In the genomic region with DNA sequence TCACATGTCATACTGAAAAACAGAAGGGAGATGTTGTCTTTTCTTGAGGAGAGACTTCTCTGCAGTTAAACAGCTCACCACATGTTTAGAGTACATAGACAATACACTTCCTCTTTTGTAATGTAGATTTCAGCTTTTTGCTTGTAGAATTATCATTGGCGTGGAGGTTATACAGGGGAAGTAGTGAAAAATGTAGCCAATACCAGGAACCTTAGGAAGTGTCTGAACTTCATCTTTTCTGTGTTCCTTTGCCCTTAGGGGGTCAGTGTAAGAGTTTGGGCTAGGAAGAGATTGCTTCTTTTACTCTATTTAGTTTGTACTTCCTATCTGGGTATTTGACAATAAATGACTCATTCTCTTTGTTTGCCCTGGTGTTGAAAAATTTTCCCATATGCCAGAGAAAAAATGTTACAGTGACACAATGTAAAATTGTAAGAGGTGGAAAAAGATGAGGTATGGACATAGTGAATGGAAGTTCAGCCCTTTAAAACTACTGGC, we compare ENCODE assay signal across 8 cellular contexts. TPM values are rescaled to one million over a fixed set of nuclear protein-coding genes. Genes with fewer than 3 reads are reported as not detected.
A peak's percentile ranks its signal among the peaks of the same experiment; 100 is the strongest.
DNase-seq lines count a peak whose midpoint lies in the region; ATAC-seq, FAIRE-seq and TF ChIP-seq lines count a peak whose summit lies in the region.

No MANE protein-coding gene starts in this region.

- no peaks in the 10 kb centered on the region for H3K36me3 Mint-ChIP-seq in activated naive CD4-positive, alpha-beta T cell treated with anti-CD3 and anti-CD28 coated beads, Interleukin-2, amount 50 U/mL, for 72 hours
- H3K36me3 Mint-ChIP-seq in activated CD8-positive, alpha-beta T cell treated with anti-CD3 and anti-CD28 coated beads for 36 hours (ENCODE audit: low read depth): no peaks in the 10 kb centered on the region

- TF ChIP-seq POLR2A in GM12891 (IDR thresholded peaks at IDR 0.05; ENCODE audit: low read depth, low read length): no peak

- H3K36me3 ChIP-seq in PC-9 (ENCODE audit: low read depth): peaks cover 5% of the 10 kb centered on the region

- H3K9me3 ChIP-seq in PC-9 (ENCODE audit: insufficient read depth, low read depth): 0 out of 2 replicates have a peak, but pooled peaks cover 4% of the 10 kb centered on the region

- no peaks in the 10 kb centered on the region for H3K4me1 Mint-ChIP-seq in activated CD8-positive, alpha-beta T cell treated with anti-CD3 and anti-CD28 coated beads for 36 hours (ENCODE audit: low read depth)

- ATAC-seq in HG02798 (IDR thresholded peaks at IDR 0.05; ENCODE audit: poor library complexity, unreplicated experiment): peak; percentile 75
- ATAC-seq in activated naive CD4-positive, alpha-beta T cell treated with anti-CD3 and anti-CD28 coated beads, Interleukin-2, amount 50 U/mL, for 72 hours: no peak
- no peak for ATAC-seq in activated CD8-positive, alpha-beta T cell treated with anti-CD3 and anti-CD28 coated beads for 36 hours

- CTCF ChIA-PET in PC-9 (lab: Charles Lee): interaction anchor here (0.6 kb wide), 1 partner anchor 209 kb away, joined by 3 read pairs; no protein-coding TSS in a partner anchor
- CTCF ChIA-PET in activated CD8-positive, alpha-beta T cell treated with anti-CD3 and anti-CD28 coated beads for 36 hours (lab: Charles Lee): interaction anchor here (1.0 to 3.1 kb wide), 2 partner anchors 22 to 217 kb away, joined by 4 to 13 read pairs; a partner anchor contains a TSS

- no peak overlapping the region for H3K4me3 Mint-ChIP-seq in activated CD8-positive, alpha-beta T cell treated with anti-CD3 and anti-CD28 coated beads for 36 hours

- no peak overlapping the region for H2AFZ ChIP-seq in PC-9

- DNase-seq in GM12891 (ENCODE audit: insufficient read length, low spot score): no peak
- DNase-seq in PC-9: peak; percentile 3 to 81
- DNase-seq in kidney tubule cell (ENCODE audit: low spot score): peak; percentile 55
- DNase-seq in activated naive CD4-positive, alpha-beta T cell treated with anti-CD3 and anti-CD28 coated beads, Interleukin-2, amount 50 U/mL, for 72 hours (ENCODE audit: low spot score in 2 of 2): no peak
- no peak for DNase-seq in head of caudate nucleus
- no peak for DNase-seq in activated CD4-positive, alpha-beta T cell treated with anti-CD3 and anti-CD28 coated beads for 1 hour
- DNase-seq in activated CD8-positive, alpha-beta T cell treated with anti-CD3 and anti-CD28 coated beads for 36 hours: no peak

- no peak overlapping the region for H3K27ac Mint-ChIP-seq in activated naive CD4-positive, alpha-beta T cell treated with anti-CD3 and anti-CD28 coated beads, Interleukin-2, amount 50 U/mL, for 72 hours
- H3K27ac Mint-ChIP-seq in activated CD8-positive, alpha-beta T cell treated with anti-CD3 and anti-CD28 coated beads for 36 hours: no peak overlapping the region

- TF ChIP-seq CTCF in PC-9 (conservative IDR thresholded peaks at IDR 0.05): no peak
- TF ChIP-seq CTCF in activated CD8-positive, alpha-beta T cell treated with anti-CD3 and anti-CD28 coated beads for 36 hours (IDR thresholded peaks at IDR 0.05): no peak

- H3K9me2 ChIP-seq in PC-9 (ENCODE audit: insufficient read depth): no peaks in the 10 kb centered on the region

- no TSS peak for BruUV-seq in PC-9 (replicated peaks; lab: Mats Ljungman, UMichigan)

- no peaks in the 10 kb centered on the region for H3K9me3 Mint-ChIP-seq in activated naive CD4-positive, alpha-beta T cell treated with anti-CD3 and anti-CD28 coated beads, Interleukin-2, amount 50 U/mL, for 72 hours
- H3K9me3 Mint-ChIP-seq in activated CD8-positive, alpha-beta T cell treated with anti-CD3 and anti-CD28 coated beads for 36 hours: no peaks in the 10 kb centered on the region

- H3K27ac ChIP-seq in PC-9: peak overlapping the region; percentile 74

- no peaks in the 10 kb centered on the region for H3K27me3 ChIP-seq in PC-9 (ENCODE audit: insufficient read depth, low read depth)

- peaks cover 15% of the 10 kb centered on the region for H3K4me1 ChIP-seq in PC-9 (replicated peaks; ENCODE audit: insufficient read depth)

- H3K4me3 ChIP-seq in PC-9: 0 out of 2 replicates have a peak overlapping the region, but pooled peaks have one; percentile 11

- no peaks in the 10 kb centered on the region for H4K20me1 ChIP-seq in PC-9 (ENCODE audit: insufficient read depth)

- peak overlapping the region; percentile 51 for H3K4me2 ChIP-seq in PC-9

- peaks cover 1% of the 10 kb centered on the region for H3K27me3 Mint-ChIP-seq in activated CD8-positive, alpha-beta T cell treated with anti-CD3 and anti-CD28 coated beads for 36 hours

- H3F3A ChIP-seq in PC-9 (ENCODE audit: insufficient read depth, low read depth): peaks cover 5% of the 10 kb centered on the region; the same call in 1 of the 2 replicates

- FAIRE-seq in GM12891 (lab: Jason Lieb, UNC): peak; percentile 67

- intact Hi-C loops in PC-9 (cut with micrococcal nuclease; ENCODE audit: unreplicated experiment): no loop called here
- intact Hi-C loops in head of caudate nucleus (cut with DNase I): loop anchor here (10.0 kb wide), 1 partner anchor 215 kb away; no protein-coding TSS in a partner anchor
- intact Hi-C loops in activated CD8-positive, alpha-beta T cell treated with anti-CD3 and anti-CD28 coated beads for 36 hours (cut with micrococcal nuclease): no loop called here

- H3K79me2 ChIP-seq in PC-9 (ENCODE audit: low read depth): no peaks in the 10 kb centered on the region

- POLR2A ChIA-PET in PC-9 (lab: Charles Lee; ENCODE audit: unreplicated experiment): interaction anchor here (0.6 kb wide), 1 partner anchor 89 kb away, joined by 3 read pairs; no protein-coding TSS in a partner anchor
- POLR2A ChIA-PET in activated CD8-positive, alpha-beta T cell treated with anti-CD3 and anti-CD28 coated beads for 36 hours (lab: Charles Lee): interaction anchor here (1.5 kb wide), 1 partner anchor 35 kb away, joined by 4 read pairs; a partner anchor contains a TSS

TF ChIP-seq in GM12891, 5 proteins besides CTCF, POLR2A, EP300 and RAD21:
- TF ChIP-seq SPI1 (IDR thresholded peaks at IDR 0.05; ENCODE audit: low read depth, low read length) (peak; percentile 96), POLR2AphosphoS5 (IDR thresholded peaks at IDR 0.05; ENCODE audit: low read depth, low read length) (no peak)

RNA-seq across cellular contexts. Expression of a gene that starts 21.0 kb away (rescaled TPM):
- polyA plus RNA-seq in GM12891 (2012; ENCODE audit: low read depth, missing spikeins): not detected
- 33.8 and 40.2 TPM in 2 replicates for total RNA-seq in PC-9 (2021)
- total RNA-seq in activated naive CD4-positive, alpha-beta T cell treated with anti-CD3 and anti-CD28 coated beads, Interleukin-2, amount 50 U/mL, for 72 hours: under 1 TPM; 0.09 to 0.23 TPM
- not detected for total RNA-seq in activated CD8-positive, alpha-beta T cell treated with anti-CD3 and anti-CD28 coated beads for 36 hours

RNA-seq across cellular contexts. Expression of a gene that starts 35.6 kb away (rescaled TPM):
- 0.14 TPM for polyA plus RNA-seq in GM12891 (2012; ENCODE audit: low read depth, missing spikeins)
- total RNA-seq in PC-9 (2021): 11.6 and 12.5 TPM in 2 replicates
- under 1 TPM in 1 of 2 donors, not detected in 1; 0.20 TPM for total RNA-seq in activated naive CD4-positive, alpha-beta T cell treated with anti-CD3 and anti-CD28 coated beads, Interleukin-2, amount 50 U/mL, for 72 hours
- total RNA-seq in activated CD8-positive, alpha-beta T cell treated with anti-CD3 and anti-CD28 coated beads for 36 hours: under 1 TPM; 0.41 to 0.81 TPM

RNA-seq across cellular contexts. Expression of a gene that starts 36.0 kb away (rescaled TPM):
- polyA plus RNA-seq in GM12891 (2012; ENCODE audit: low read depth, missing spikeins): 5.8 TPM
- total RNA-seq in PC-9 (2021): 282 and 404 TPM in 2 replicates
- total RNA-seq in activated naive CD4-positive, alpha-beta T cell treated with anti-CD3 and anti-CD28 coated beads, Interleukin-2, amount 50 U/mL, for 72 hours: under 1 TPM; 0.43 to 0.68 TPM
- total RNA-seq in activated CD8-positive, alpha-beta T cell treated with anti-CD3 and anti-CD28 coated beads for 36 hours: 1 to 10 TPM; 2.1 to 2.5 TPM

Comparison
In these comparisons a context has a peak if more than half of its experiments do, and no peak if none do; other contexts are left out.
1. DNase-seq: peak in PC-9 (2 of 2) and kidney tubule cell (single experiment); none in GM12891 (single experiment), activated naive CD4-positive, alpha-beta T cell treated with anti-CD3 and anti-CD28 coated beads, Interleukin-2, amount 50 U/mL, for 72 hours (0 of 2), head of caudate nucleus (0 of 42), activated CD4-positive, alpha-beta T cell treated with anti-CD3 and anti-CD28 coated beads for 1 hour (single experiment) and activated CD8-positive, alpha-beta T cell treated with anti-CD3 and anti-CD28 coated beads for 36 hours (single experiment).
2. RNA of a gene that starts 21.0 kb away (total RNA-seq): 33.8 to 40.2 TPM in PC-9; 0.09 to 0.23 TPM in activated naive CD4-positive, alpha-beta T cell treated with anti-CD3 and anti-CD28 coated beads, Interleukin-2, amount 50 U/mL, for 72 hours and not detected in activated CD8-positive, alpha-beta T cell treated with anti-CD3 and anti-CD28 coated beads for 36 hours; every median in the first group is over 10 times any median in the second.
3. RNA of a gene that starts 36.0 kb away (total RNA-seq): 282 to 404 TPM in PC-9; 2.1 to 2.5 TPM in activated CD8-positive, alpha-beta T cell treated with anti-CD3 and anti-CD28 coated beads for 36 hours and 0.43 to 0.68 TPM in activated naive CD4-positive, alpha-beta T cell treated with anti-CD3 and anti-CD28 coated beads, Interleukin-2, amount 50 U/mL, for 72 hours; every median in the first group is over 10 times any median in the second.